Comparison of ENCODE assay signal across 8 cellular contexts in genomic region chr2:120343433-120344105, GRCh38. TPM values are rescaled to one million over a fixed set of nuclear protein-coding genes. Genes with fewer than 3 reads are reported as not detected.
DNase-seq lines count a peak whose midpoint lies in the region; ATAC-seq and TF ChIP-seq lines count a peak whose summit lies in the region.

No MANE protein-coding gene starts in this region.

- TF ChIP-seq CTCF in LNCaP clone FGC (IDR thresholded peaks at IDR 0.05; ENCODE audit: control insufficient read depth, extremely low read depth, insufficient read depth) (peak; percentile 79), mammary epithelial cell (conservative IDR thresholded peaks at IDR 0.05 in 1 of 2, IDR thresholded peaks at IDR 0.05 in 1 of 2; ENCODE audit: extremely low read depth in 1 of 2, insufficient read depth in 1 of 2, low read depth in 1 of 2, low read length in 2 of 2) (peak; percentile 48 to 85)

- H3K27ac ChIP-seq in mammary epithelial cell (ENCODE audit: insufficient read depth, low read depth, low read length) (no peak overlapping the region), skin epidermis (peak overlapping the region in 10 of 21 experiments; percentile 27 to 86 (median 69))

- peak overlapping the region; percentile 40 for H2AFZ ChIP-seq in mammary epithelial cell (ENCODE audit: low read depth, low read length)

- H3K4me3 ChIP-seq in LNCaP clone FGC (ENCODE audit: low read depth, low read length) (no peak overlapping the region), mammary epithelial cell (replicated peaks in 1 of 3; ENCODE audit: insufficient read depth in 1 of 3, low read depth in 2 of 3, low read length in 3 of 3) (peak overlapping the region in 1 of 3 experiments; percentile 3), skin epidermis (peak overlapping the region in 6 of 7 experiments; percentile 34 to 66 (median 45))

- H3K79me2 ChIP-seq in mammary epithelial cell (ENCODE audit: insufficient read depth, low read length), result no peaks in the 10 kb centered on the region

- H3K4me1 ChIP-seq in mammary epithelial cell (ENCODE audit: insufficient read depth, low read length), result peaks cover 23% of the 10 kb centered on the region

- no peaks in the 10 kb centered on the region for H3K9me3 ChIP-seq in mammary epithelial cell (replicated peaks; ENCODE audit: insufficient read depth, low read length)

- in situ Hi-C loops in mammary epithelial cell (cut with MboI; ENCODE audit: low sequenced_read_pairs in 2 of 2), result loop anchor here (5.0 to 25.0 kb wide), 3 partner anchors 194 to 344 kb away; no protein-coding TSS in a partner anchor

- intact Hi-C loops in mammary epithelial cell (cut with micrococcal nuclease), result loop anchor here (1.0 to 10.0 kb wide), 5 partner anchors 111 to 734 kb away; no protein-coding TSS in a partner anchor

- peaks cover 7% of the 10 kb centered on the region for H4K20me1 ChIP-seq in mammary epithelial cell (ENCODE audit: insufficient read depth, low read length)

- 14% methylated on average over 14 of the region's 43 CpGs for WGBS in mammary epithelial cell (ENCODE audit: low coverage, missing lambda C conversion rate)

- BruUV-seq in mammary epithelial cell (replicated peaks; lab: Mats Ljungman, UMichigan), result no TSS peak

- H3K36me3 ChIP-seq in mammary epithelial cell (ENCODE audit: insufficient read depth, low read length), result no peaks in the 10 kb centered on the region

- ATAC-seq in GM18502 (IDR thresholded peaks at IDR 0.05; ENCODE audit: poor library complexity, unreplicated experiment), result peak; percentile 54

- no peak overlapping the region for H3K9ac ChIP-seq in mammary epithelial cell (ENCODE audit: insufficient read depth, low read length)

- H3K27me3 ChIP-seq in mammary epithelial cell (ENCODE audit: insufficient read depth, low read length), result peaks cover 44% of the 10 kb centered on the region

- CTCF ChIA-PET in mammary epithelial cell (lab: Charles Lee; ENCODE audit: low non-redundant PET), result interaction anchor here (0.5 to 1.1 kb wide), 4 partner anchors 18 to 647 kb away, joined by 3 to 9 read pairs (median 4); no protein-coding TSS in a partner anchor

- peak; percentile 42 for DNase-seq in A172 (ENCODE audit: low spot score)
- peak; percentile 34 for DNase-seq in LNCaP clone FGC (ENCODE audit: low read depth)
- DNase-seq in UCSD-AML1 (lab: John Stamatoyannopoulos, UW; ENCODE audit: unreplicated experiment), result peak; percentile 74
- peak; percentile 57 for DNase-seq in mammary epithelial cell
- peak; percentile 88 for DNase-seq in iPS-NIHi11 (ENCODE audit: low spot score)
- no peak for DNase-seq in SHP77 (lab: John Stamatoyannopoulos, UW)

- peak overlapping the region; percentile 45 for H3K4me2 ChIP-seq in mammary epithelial cell (ENCODE audit: insufficient read depth, low read depth, low read length)

- dilution Hi-C loops in mammary epithelial cell (cut with HindIII; ENCODE audit: low sequenced_read_pairs), result no loop called here

RNA-seq across cellular contexts. Expression of gene INHBB, which starts 2.4 kb away (rescaled TPM):
- 0.16 and 0.17 TPM in 2 replicates for total RNA-seq in A172 (2014; rRNA removed; shearing (Covaris generic))
- under 1 TPM in 1 of 2 donors, not detected in 1; 0.67 TPM for total RNA-seq in mammary epithelial cell
- polyA plus RNA-seq in mammary epithelial cell, result 0.02 TPM
- not detected for polyA minus RNA-seq in mammary epithelial cell

Comparison
In these comparisons a context has a peak if more than half of its experiments do, and no peak if none do; other contexts are left out.
1. DNase-seq: peak in A172 (single experiment), LNCaP clone FGC (single experiment), UCSD-AML1 (single experiment), mammary epithelial cell (single experiment) and iPS-NIHi11 (single experiment); none in SHP77 (0 of 2).